In the genomic region with DNA sequence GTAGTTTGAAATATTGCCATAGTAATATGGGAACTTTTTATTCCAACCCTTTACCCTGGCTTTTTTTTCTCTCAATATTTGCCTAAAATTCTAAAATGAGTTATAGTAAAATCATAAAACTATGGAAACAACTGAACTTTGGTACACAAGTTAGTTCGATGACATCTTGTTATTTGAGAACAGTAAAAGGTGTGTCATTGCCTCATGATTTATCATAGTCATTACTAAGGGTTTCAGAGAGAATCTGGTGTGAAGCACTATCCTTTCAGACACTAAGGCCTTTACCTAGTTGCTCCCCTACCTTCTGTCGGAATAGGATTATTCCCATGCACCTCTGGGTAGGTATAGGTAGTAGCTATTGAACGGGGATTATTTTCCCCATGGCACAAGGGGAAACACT, we compare ENCODE assay signal across 18 cellular contexts.
"Had no signal": no experiment of that assay in that cellular context is flagged by ENCODE, and none has a peak within 500 bp of the region (broad histone marks: within the 10 kb centered on the region; RNA-seq: fewer than 3 reads in every experiment).

No MANE protein-coding gene starts in this region.

- H3K9me3 ChIP-seq: body of pancreas, esophagus muscularis mucosa, heart right ventricle, prostate gland had no signal

- H3K4me1 ChIP-seq: body of pancreas, esophagus muscularis mucosa, heart right ventricle, prostate gland had no signal

- ATAC-seq: activated naive CD8-positive, alpha-beta T cell treated with anti-CD3 and anti-CD28 coated beads, Interleukin-2, amount 50 U/mL, for 24 hours; body of pancreas; heart right ventricle; natural killer cell had no signal

- H3K36me3 ChIP-seq: prostate gland had no signal

- FAIRE-seq: keratinocyte had no signal

- H3K4me3 Mint-ChIP-seq: activated B cell treated with CpG ODN at 0.5 μM for 24 hours; activated CD4-positive, alpha-beta memory T cell treated with anti-CD3 and anti-CD28 coated beads for 36 hours; activated naive CD8-positive, alpha-beta T cell treated with anti-CD3 and anti-CD28 coated beads, Interleukin-2, amount 50 U/mL, for 24 hours; dendritic cell treated with granulocyte-macrophage colony-stimulating factor and Interleukin-4, amounts not matched to agents 40 ng/mL and 50 ng/mL, for 4 days; natural killer cell had no signal

- H3K27ac Mint-ChIP-seq: activated B cell treated with CpG ODN at 0.5 μM for 24 hours; activated CD4-positive, alpha-beta memory T cell treated with anti-CD3 and anti-CD28 coated beads for 36 hours; dendritic cell treated with granulocyte-macrophage colony-stimulating factor and Interleukin-4, amounts not matched to agents 40 ng/mL and 50 ng/mL, for 4 days; natural killer cell had no signal

- H3K27me3 ChIP-seq: body of pancreas, esophagus muscularis mucosa, heart right ventricle had no signal

- H3K36me3 Mint-ChIP-seq: natural killer cell had no signal

- DNase-seq: activated B cell treated with CpG ODN at 0.5 μM for 24 hours; activated CD4-positive, alpha-beta memory T cell treated with anti-CD3 and anti-CD28 coated beads for 36 hours; activated CD4-positive, alpha-beta T cell treated with anti-CD3 and anti-CD28 coated beads for 4 hours; activated effector memory CD4-positive, alpha-beta T cell treated with anti-CD3 and anti-CD28 coated beads, Interleukin-2, amount 50 U/mL, for 16 hours; activated naive CD4-positive, alpha-beta T cell treated with anti-CD3 and anti-CD28 coated beads, Interleukin-2, amount 50 U/mL, for 16 hours; activated naive CD8-positive, alpha-beta T cell treated with anti-CD3 and anti-CD28 coated beads, Interleukin-2, amount 50 U/mL, for 24 hours; body of pancreas; effector CD4-positive, alpha-beta T cell; heart right ventricle; natural killer cell; stimulated activated CD4-positive, alpha-beta T cell treated with anti-CD3 and anti-CD28 coated beads, Interleukin-4, amount 100 ng/mL, for 24 hours; stimulated activated naive CD4-positive, alpha-beta T cell treated with Interleukin-2 at 50 U/mL for 16 hours; T-helper 1 cell had no signal

- H3K4me1 Mint-ChIP-seq: activated B cell treated with CpG ODN at 0.5 μM for 24 hours, natural killer cell had no signal

- H3K9me3 Mint-ChIP-seq: activated B cell treated with CpG ODN at 0.5 μM for 24 hours; activated CD4-positive, alpha-beta memory T cell treated with anti-CD3 and anti-CD28 coated beads for 36 hours; activated naive CD8-positive, alpha-beta T cell treated with anti-CD3 and anti-CD28 coated beads, Interleukin-2, amount 50 U/mL, for 24 hours; dendritic cell treated with granulocyte-macrophage colony-stimulating factor and Interleukin-4, amounts not matched to agents 40 ng/mL and 50 ng/mL, for 4 days; natural killer cell had no signal

- H3K4me3 ChIP-seq: body of pancreas, esophagus muscularis mucosa, heart right ventricle, lung, prostate gland had no signal

- H3K27me3 Mint-ChIP-seq: activated B cell treated with CpG ODN at 0.5 μM for 24 hours; activated CD4-positive, alpha-beta memory T cell treated with anti-CD3 and anti-CD28 coated beads for 36 hours; activated naive CD8-positive, alpha-beta T cell treated with anti-CD3 and anti-CD28 coated beads, Interleukin-2, amount 50 U/mL, for 24 hours; dendritic cell treated with granulocyte-macrophage colony-stimulating factor and Interleukin-4, amounts not matched to agents 40 ng/mL and 50 ng/mL, for 4 days had no signal

- H3K27ac ChIP-seq: body of pancreas, esophagus muscularis mucosa, heart right ventricle, prostate gland had no signal
